ENCODE assay signal across 8 cellular contexts in the genomic region with DNA sequence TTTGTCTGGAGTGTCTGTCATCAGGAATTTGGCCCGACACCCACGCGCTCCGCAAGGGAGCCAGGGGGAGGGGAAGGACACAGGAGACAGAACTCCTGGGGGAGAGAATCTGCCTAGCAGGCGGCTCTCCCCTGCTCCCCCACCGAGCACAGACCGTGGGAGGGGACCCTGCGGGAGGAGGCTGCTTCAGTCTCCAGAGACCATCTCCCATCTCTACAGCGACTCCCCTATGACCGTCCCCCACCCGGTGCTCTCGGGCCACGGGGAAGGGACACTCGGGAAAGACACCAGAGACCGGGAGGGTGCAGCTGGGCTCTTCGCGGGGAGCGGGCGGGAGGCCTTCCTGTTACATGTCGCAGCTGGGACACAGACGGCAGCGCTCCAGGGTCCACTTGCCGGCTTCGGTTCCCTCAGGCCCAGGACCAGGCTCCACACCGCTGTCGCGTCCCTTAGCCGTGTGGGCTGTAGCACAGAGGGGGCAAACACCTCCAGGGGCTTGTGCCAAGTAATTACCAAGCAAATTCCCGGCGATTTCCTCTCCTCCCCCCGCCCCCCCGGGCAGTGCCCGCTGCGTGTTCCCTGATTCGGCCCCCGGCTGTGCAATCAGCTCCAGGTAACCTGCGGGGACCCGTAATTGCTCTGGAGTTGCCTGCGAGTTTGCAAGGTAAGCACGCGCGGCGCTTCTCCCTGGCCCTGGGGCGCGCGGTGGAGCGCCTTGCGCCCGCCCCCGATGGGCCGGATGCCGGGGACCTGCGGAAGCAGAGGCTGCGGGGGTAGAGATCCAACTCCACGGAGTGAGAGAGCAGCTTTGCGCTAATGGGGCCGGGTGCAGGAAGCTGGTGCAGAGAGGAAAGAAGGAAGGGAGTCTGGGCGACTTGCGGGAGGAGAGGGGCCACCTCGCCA.
DNase-seq lines count a peak whose midpoint lies in the region; ATAC-seq and TF ChIP-seq lines count a peak whose summit lies in the region.
"Had no signal": no experiment of that assay in that cellular context is flagged by ENCODE, and none has a peak within 500 bp of the region (broad histone marks: within the 10 kb centered on the region; RNA-seq: fewer than 3 reads in every experiment).

No MANE protein-coding gene starts in this region.

- H3K9me3 ChIP-seq in suprapubic skin: no peaks in the 10 kb centered on the region

- H3K36me3 ChIP-seq in suprapubic skin: no peaks in the 10 kb centered on the region

- WGBS in suprapubic skin: 8% methylated on average over 31 of the region's 60 CpGs

- peaks cover 43% of the 10 kb centered on the region for H3K27me3 ChIP-seq in suprapubic skin

- in situ Hi-C loops in astrocyte of the spinal cord (cut with HindIII; ENCODE audit: low sequenced_read_pairs): no loop called here

- ATAC-seq in GM18520 (IDR thresholded peaks at IDR 0.05; ENCODE audit: unreplicated experiment): no peak
- no peak for ATAC-seq in HG03457 (IDR thresholded peaks at IDR 0.05; ENCODE audit: unreplicated experiment)
- no peak for ATAC-seq in HG03571 (IDR thresholded peaks at IDR 0.05; ENCODE audit: unreplicated experiment)

- no peak for TF ChIP-seq EP300 in suprapubic skin (IDR thresholded peaks at IDR 0.05)

- DNase-seq in M059J (ENCODE audit: low read depth): peak; percentile 40
- DNase-seq in astrocyte of the spinal cord (ENCODE audit: low read depth, low spot score): peak; percentile 19
- peak; percentile 87 for DNase-seq in islet precursor cell
- no peak for DNase-seq in suprapubic skin (ENCODE audit: low spot score in 2 of 2)
- DNase-seq: stimulated activated CD4-positive, alpha-beta T cell treated with anti-CD3 and anti-CD28 coated beads, Interleukin-12 subunit alpha, Interleukin-12 subunit beta, amount 100 ng/mL, for 4 hours had no signal

- H3K4me1 ChIP-seq in suprapubic skin: peaks cover 16% of the 10 kb centered on the region

- no peak for TF ChIP-seq POLR2A in suprapubic skin (IDR thresholded peaks at IDR 0.05)

- TF ChIP-seq CTCF in astrocyte of the spinal cord (IDR thresholded peaks at IDR 0.05; ENCODE audit: low read depth, low read length) (no peak), suprapubic skin (IDR thresholded peaks at IDR 0.05) (no peak)

- H3K4me3 ChIP-seq in astrocyte of the spinal cord (ENCODE audit: low read depth, low read length) (peak overlapping the region; percentile 37), suprapubic skin (peak overlapping the region; percentile 44)

- H3K27ac ChIP-seq in suprapubic skin: no peak overlapping the region

Comparison
In these comparisons a context has a peak if more than half of its experiments do, and no peak if none do; other contexts are left out.
1. DNase-seq: peak in M059J (single experiment), astrocyte of the spinal cord (single experiment) and islet precursor cell (single experiment); none in suprapubic skin (0 of 2).